16 cellular contexts compared by ENCODE assay signal in genomic region chr4:53151489-53151788, GRCh38.
DNase-seq lines count a peak whose midpoint lies in the region; FAIRE-seq and TF ChIP-seq lines count a peak whose summit lies in the region.
"Had no signal": no experiment of that assay in that cellular context is flagged by ENCODE, and none has a peak within 500 bp of the region (broad histone marks: within the 10 kb centered on the region; RNA-seq: fewer than 3 reads in every experiment).

No MANE protein-coding gene starts in this region.

- no peak overlapping the region for H3K4me3 Mint-ChIP-seq in activated T-helper 1 cell treated with anti-CD3 and anti-CD28 coated beads, Interleukin-12 subunit alpha, Interleukin-12 subunit beta, Interleukin-2, Interleukin-4 antibody, amounts not matched to agents 30 ng/mL and 10 ng/mL and 1 ng/mL, durations not matched to agents 14 hours and 24 hours and 36 hours
- H3K4me3 Mint-ChIP-seq: B cell; CD4-positive, alpha-beta T cell; GM23338 had no signal

- no peaks in the 10 kb centered on the region for H3K4me1 Mint-ChIP-seq in activated T-helper 1 cell treated with anti-CD3 and anti-CD28 coated beads, Interleukin-12 subunit alpha, Interleukin-12 subunit beta, Interleukin-2, Interleukin-4 antibody, amounts not matched to agents 30 ng/mL and 10 ng/mL and 1 ng/mL, durations not matched to agents 14 hours and 24 hours and 36 hours (ENCODE audit: low read depth)

- H3K27ac Mint-ChIP-seq in activated T-helper 1 cell treated with anti-CD3 and anti-CD28 coated beads, Interleukin-12 subunit alpha, Interleukin-12 subunit beta, Interleukin-2, Interleukin-4 antibody, amounts not matched to agents 30 ng/mL and 10 ng/mL and 1 ng/mL, durations not matched to agents 14 hours and 24 hours and 36 hours = no peak overlapping the region
- H3K27ac Mint-ChIP-seq: B cell; CD4-positive, alpha-beta T cell; GM23338 had no signal

- no peak for TF ChIP-seq POLR2A in prostate gland (IDR thresholded peaks at IDR 0.05)

- no peaks in the 10 kb centered on the region for H3K79me2 ChIP-seq in fibroblast of lung (ENCODE audit: control insufficient read depth, insufficient read depth, low read length)

- H3K27ac ChIP-seq in fibroblast of lung (ENCODE audit: insufficient read depth, low read length) (no peak overlapping the region), prostate gland (no peak overlapping the region)

- DNase-seq in bronchial epithelial cell (ENCODE audit: low read depth) (no peak), fibroblast of lung (ENCODE audit: low read depth in 2 of 2) (no peak), medulla oblongata (ENCODE audit: extremely low spot score) (peak; percentile 3), prostate gland (ENCODE audit: low spot score) (peak; percentile 6)
- no peak for DNase-seq in activated effector memory CD4-positive, alpha-beta T cell treated with Interleukin-2 at 50 U/mL for 16 hours
- DNase-seq in NK-92 treated with Interleukin-12 subunit alpha and Interleukin-12 subunit beta, amount 100 ng/mL, for 24 hours (lab: John Stamatoyannopoulos, UW) = no peak
- no peak for DNase-seq in activated T-helper 1 cell treated with anti-CD3 and anti-CD28 coated beads, Interleukin-12 subunit alpha, Interleukin-12 subunit beta, Interleukin-2, Interleukin-4 antibody, amounts not matched to agents 30 ng/mL and 10 ng/mL and 1 ng/mL, durations not matched to agents 14 hours and 24 hours and 36 hours (ENCODE audit: low spot score)
- no peak for DNase-seq in effector CD4-positive, alpha-beta T cell
- DNase-seq: C1 segment of cervical spinal cord; Calu3; CD4-positive, alpha-beta T cell; DMS 273 treated with DMSO at 0.1 percent for 48 hours; H7 had no signal

- H3K4me3 ChIP-seq in bronchial epithelial cell (ENCODE audit: low read depth, low read length) (no peak overlapping the region), fibroblast of lung (replicated peaks in 1 of 4; ENCODE audit: control extremely low read depth in 1 of 4, insufficient read depth in 1 of 4, low read depth in 3 of 4, low read length in 4 of 4) (no peak overlapping the region), prostate gland (no peak overlapping the region)
- H3K4me3 ChIP-seq: GM23338 had no signal

- peak; percentile 81 for FAIRE-seq in bronchial epithelial cell (lab: Jason Lieb, UNC)
- FAIRE-seq: A204.1 had no signal

- H3K36me3 Mint-ChIP-seq in activated T-helper 1 cell treated with anti-CD3 and anti-CD28 coated beads, Interleukin-12 subunit alpha, Interleukin-12 subunit beta, Interleukin-2, Interleukin-4 antibody, amounts not matched to agents 30 ng/mL and 10 ng/mL and 1 ng/mL, durations not matched to agents 14 hours and 24 hours and 36 hours (ENCODE audit: low read depth) = peaks cover 6% of the 10 kb centered on the region

- H4K20me1 ChIP-seq in fibroblast of lung (ENCODE audit: control insufficient read depth, extremely low read depth, insufficient read depth, low read length) = no peaks in the 10 kb centered on the region

- no peak overlapping the region for H2AFZ ChIP-seq in fibroblast of lung (ENCODE audit: low read length)
- H2AFZ ChIP-seq: GM23338 had no signal

- TF ChIP-seq CTCF in bronchial epithelial cell (IDR thresholded peaks at IDR 0.05; ENCODE audit: insufficient read depth, low read length, severe bottlenecking) (no peak), fibroblast of lung (conservative IDR thresholded peaks at IDR 0.05 in 1 of 2, IDR thresholded peaks at IDR 0.05 in 1 of 2; ENCODE audit: low read depth in 1 of 2, low read length in 2 of 2) (no peak), prostate gland (IDR thresholded peaks at IDR 0.05) (no peak)

- H3K36me3 ChIP-seq in bronchial epithelial cell (ENCODE audit: control insufficient read depth, insufficient read depth, low read length) (no peaks in the 10 kb centered on the region), fibroblast of lung (ENCODE audit: control insufficient read depth, insufficient read depth, low read length) (no peaks in the 10 kb centered on the region), prostate gland (no peaks in the 10 kb centered on the region)

- H3K9ac ChIP-seq in fibroblast of lung (ENCODE audit: insufficient read depth, low read length) = no peak overlapping the region

- intact Hi-C loops in prostate gland (cut with DNase I) = no loop called here
- intact Hi-C loops in activated T-helper 1 cell treated with anti-CD3 and anti-CD28 coated beads, Interleukin-12 subunit alpha, Interleukin-12 subunit beta, Interleukin-2, Interleukin-4 antibody, amounts not matched to agents 30 ng/mL and 10 ng/mL and 1 ng/mL, durations not matched to agents 14 hours and 24 hours and 36 hours (cut with micrococcal nuclease) = no loop called here

- no peaks in the 10 kb centered on the region for H3K27me3 ChIP-seq in bronchial epithelial cell (ENCODE audit: control insufficient read depth, insufficient read depth, low read length)
- H3K27me3 ChIP-seq in fibroblast of lung (ENCODE audit: control insufficient read depth, insufficient read depth, low read length) = no peaks in the 10 kb centered on the region
- no peaks in the 10 kb centered on the region for H3K27me3 ChIP-seq in prostate gland (replicated peaks; ENCODE audit: insufficient read depth)

- peak overlapping the region; percentile 25 for H3K4me2 ChIP-seq in fibroblast of lung (ENCODE audit: extremely low read depth, insufficient read depth, low read length)
- H3K4me2 ChIP-seq: GM23338 had no signal

- H3K4me1 ChIP-seq in fibroblast of lung (ENCODE audit: control insufficient read depth, extremely low read depth, insufficient read depth, low read length) (peaks cover 2% of the 10 kb centered on the region), prostate gland (replicated peaks) (no peaks in the 10 kb centered on the region)

- 52% methylated on average over 3 of the region's 3 CpGs for WGBS in prostate gland

- H3K9me3 Mint-ChIP-seq in activated T-helper 1 cell treated with anti-CD3 and anti-CD28 coated beads, Interleukin-12 subunit alpha, Interleukin-12 subunit beta, Interleukin-2, Interleukin-4 antibody, amounts not matched to agents 30 ng/mL and 10 ng/mL and 1 ng/mL, durations not matched to agents 14 hours and 24 hours and 36 hours = peaks cover 9% of the 10 kb centered on the region

- H3K9me3 ChIP-seq in fibroblast of lung (ENCODE audit: control insufficient read depth, insufficient read depth, low read depth, low read length) (no peaks in the 10 kb centered on the region), prostate gland (no peaks in the 10 kb centered on the region)

- H3K27me3 Mint-ChIP-seq in activated T-helper 1 cell treated with anti-CD3 and anti-CD28 coated beads, Interleukin-12 subunit alpha, Interleukin-12 subunit beta, Interleukin-2, Interleukin-4 antibody, amounts not matched to agents 30 ng/mL and 10 ng/mL and 1 ng/mL, durations not matched to agents 14 hours and 24 hours and 36 hours (ENCODE audit: insufficient read depth) = no peaks in the 10 kb centered on the region
- H3K27me3 Mint-ChIP-seq: B cell; CD4-positive, alpha-beta T cell had no signal

Comparison
In these comparisons a context has a peak if more than half of its experiments do, and no peak if none do; other contexts are left out.
1. DNase-seq: peak in medulla oblongata (single experiment) and prostate gland (single experiment); none in bronchial epithelial cell (single experiment), fibroblast of lung (0 of 2), activated effector memory CD4-positive, alpha-beta T cell treated with Interleukin-2 at 50 U/mL for 16 hours (single experiment), NK-92 treated with Interleukin-12 subunit alpha and Interleukin-12 subunit beta, amount 100 ng/mL, for 24 hours (single experiment), activated T-helper 1 cell treated with anti-CD3 and anti-CD28 coated beads, Interleukin-12 subunit alpha, Interleukin-12 subunit beta, Interleukin-2, Interleukin-4 antibody, amounts not matched to agents 30 ng/mL and 10 ng/mL and 1 ng/mL, durations not matched to agents 14 hours and 24 hours and 36 hours (single experiment) and effector CD4-positive, alpha-beta T cell (single experiment).